ENCODE assay signal across 10 cellular contexts in genomic region chr17:55089955-55090573, GRCh38.
A peak's percentile ranks its signal among the peaks of the same experiment; 100 is the strongest.
DNase-seq lines count a peak whose midpoint lies in the region; ATAC-seq, FAIRE-seq and TF ChIP-seq lines count a peak whose summit lies in the region.
"Had no signal": no experiment of that assay in that cellular context is flagged by ENCODE, and none has a peak within 500 bp of the region (broad histone marks: within the 10 kb centered on the region; RNA-seq: fewer than 3 reads in every experiment).

No MANE protein-coding gene starts in this region.

- intact Hi-C loops in uterus (cut with DNase I; ENCODE audit: low total_unique reads), result no loop called here

- H3K27ac Mint-ChIP-seq in CD4-positive, CD25-positive, alpha-beta regulatory T cell, result peak overlapping the region; percentile 84 to 99 (median 85)
- peak overlapping the region; percentile 94 to 97 for H3K27ac Mint-ChIP-seq in effector memory CD8-positive, alpha-beta T cell
- H3K27ac Mint-ChIP-seq in stimulated activated effector memory CD8-positive, alpha-beta T cell treated with anti-CD3 and anti-CD28 coated beads, Interleukin-12 subunit alpha, Interleukin-12 subunit beta, amount 100 ng/mL, for 72 hours, result peak overlapping the region; percentile 97

- H3K9me3 Mint-ChIP-seq in CD4-positive, CD25-positive, alpha-beta regulatory T cell, result no peaks in the 10 kb centered on the region
- no peaks in the 10 kb centered on the region for H3K9me3 Mint-ChIP-seq in effector memory CD8-positive, alpha-beta T cell
- H3K9me3 Mint-ChIP-seq in stimulated activated effector memory CD8-positive, alpha-beta T cell treated with anti-CD3 and anti-CD28 coated beads, Interleukin-12 subunit alpha, Interleukin-12 subunit beta, amount 100 ng/mL, for 72 hours, result no peaks in the 10 kb centered on the region

- no peak for TF ChIP-seq POLR2A in uterus (IDR thresholded peaks at IDR 0.05)

- no peaks in the 10 kb centered on the region for H3K27me3 ChIP-seq in CD4-positive, CD25-positive, alpha-beta regulatory T cell (ENCODE audit: control insufficient read depth, insufficient read depth, low read length)
- no peaks in the 10 kb centered on the region for H3K27me3 ChIP-seq in uterus

- H3K27ac ChIP-seq in CD4-positive, CD25-positive, alpha-beta regulatory T cell (ENCODE audit: insufficient read depth, low read length, poor library complexity, severe bottlenecking), result peak overlapping the region; percentile 66
- no peak overlapping the region for H3K27ac ChIP-seq in uterus
- H3K27ac ChIP-seq: epithelial cell of prostate, thoracic aorta had no signal

- H3K9me3 ChIP-seq in CD4-positive, CD25-positive, alpha-beta regulatory T cell (ENCODE audit: control insufficient read depth in 2 of 2, low read length in 2 of 2), result no peaks in the 10 kb centered on the region
- H3K9me3 ChIP-seq in uterus, result no peaks in the 10 kb centered on the region
- H3K9me3 ChIP-seq: thoracic aorta had no signal

- H3K4me1 Mint-ChIP-seq in CD4-positive, CD25-positive, alpha-beta regulatory T cell, result peaks cover 14 to 37% (median 36%) of the 10 kb centered on the region in 4 donors
- H3K4me1 Mint-ChIP-seq in effector memory CD8-positive, alpha-beta T cell (ENCODE audit: low read depth in 2 of 2), result peaks cover 19 to 20% of the 10 kb centered on the region in 2 donors
- peaks cover 30% of the 10 kb centered on the region for H3K4me1 Mint-ChIP-seq in stimulated activated effector memory CD8-positive, alpha-beta T cell treated with anti-CD3 and anti-CD28 coated beads, Interleukin-12 subunit alpha, Interleukin-12 subunit beta, amount 100 ng/mL, for 72 hours

- FAIRE-seq in frontal cortex (lab: Jason Lieb, UNC), result no peak

- no peaks in the 10 kb centered on the region for H3K36me3 ChIP-seq in CD4-positive, CD25-positive, alpha-beta regulatory T cell (ENCODE audit: control insufficient read depth, insufficient read depth, low read length)
- no peaks in the 10 kb centered on the region for H3K36me3 ChIP-seq in uterus
- H3K36me3 ChIP-seq: thoracic aorta had no signal

- peaks cover 16% of the 10 kb centered on the region for H3K36me3 Mint-ChIP-seq in CD4-positive, CD25-positive, alpha-beta regulatory T cell
- H3K36me3 Mint-ChIP-seq in effector memory CD8-positive, alpha-beta T cell (ENCODE audit: insufficient read depth), result no peaks in the 10 kb centered on the region
- H3K36me3 Mint-ChIP-seq in stimulated activated effector memory CD8-positive, alpha-beta T cell treated with anti-CD3 and anti-CD28 coated beads, Interleukin-12 subunit alpha, Interleukin-12 subunit beta, amount 100 ng/mL, for 72 hours, result no peaks in the 10 kb centered on the region

- no peaks in the 10 kb centered on the region for H3K27me3 Mint-ChIP-seq in CD4-positive, CD25-positive, alpha-beta regulatory T cell
- no peaks in the 10 kb centered on the region for H3K27me3 Mint-ChIP-seq in effector memory CD8-positive, alpha-beta T cell

- H3K4me3 ChIP-seq in CD4-positive, CD25-positive, alpha-beta regulatory T cell (ENCODE audit: low read depth, low read length), result peak overlapping the region; percentile 47
- H3K4me3 ChIP-seq in uterus, result no peak overlapping the region
- H3K4me3 ChIP-seq: thoracic aorta had no signal

- peak; percentile 33 to 91 (median 54) for DNase-seq in CD4-positive, CD25-positive, alpha-beta regulatory T cell
- DNase-seq in SW480 (ENCODE audit: low spot score) (peak; percentile 41), uterus (no peak), frontal cortex (ENCODE audit: low spot score in 2 of 2) (no peak)
- peak; percentile 20 to 29 (median 25) for DNase-seq in effector memory CD8-positive, alpha-beta T cell
- peak; percentile 22 to 67 for DNase-seq in stimulated activated effector memory CD8-positive, alpha-beta T cell treated with anti-CD3 and anti-CD28 coated beads, Interleukin-12 subunit alpha, Interleukin-12 subunit beta, amount 100 ng/mL, for 72 hours (ENCODE audit: low spot score in 2 of 2)

- no peak for TF ChIP-seq CTCF in uterus (IDR thresholded peaks at IDR 0.05)

- peak overlapping the region; percentile 5 to 55 (median 30) for H3K4me3 Mint-ChIP-seq in CD4-positive, CD25-positive, alpha-beta regulatory T cell
- H3K4me3 Mint-ChIP-seq in effector memory CD8-positive, alpha-beta T cell, result peak overlapping the region; percentile 58 to 66
- peak overlapping the region; percentile 61 for H3K4me3 Mint-ChIP-seq in stimulated activated effector memory CD8-positive, alpha-beta T cell treated with anti-CD3 and anti-CD28 coated beads, Interleukin-12 subunit alpha, Interleukin-12 subunit beta, amount 100 ng/mL, for 72 hours

- H3K4me1 ChIP-seq in CD4-positive, CD25-positive, alpha-beta regulatory T cell (ENCODE audit: control insufficient read depth, insufficient read depth, low read length, poor library complexity, severe bottlenecking), result peaks cover 34% of the 10 kb centered on the region
- H3K4me1 ChIP-seq in uterus, result no peaks in the 10 kb centered on the region

- peak; percentile 89 to 90 for ATAC-seq in CD4-positive, CD25-positive, alpha-beta regulatory T cell (ENCODE audit: low read depth in 2 of 2)
- ATAC-seq in GM19035 (IDR thresholded peaks at IDR 0.05; ENCODE audit: unreplicated experiment) (peak; percentile 97), HG03103 (IDR thresholded peaks at IDR 0.05; ENCODE audit: low read depth, unreplicated experiment) (peak; percentile 96)
- peak; percentile 90 for ATAC-seq in effector memory CD8-positive, alpha-beta T cell (replicated peaks)
- peak; percentile 100 for ATAC-seq in stimulated activated effector memory CD8-positive, alpha-beta T cell treated with anti-CD3 and anti-CD28 coated beads, Interleukin-12 subunit alpha, Interleukin-12 subunit beta, amount 100 ng/mL, for 72 hours

Comparison
In these comparisons a context has a peak if more than half of its experiments do, and no peak if none do; other contexts are left out.
1. DNase-seq: peak in CD4-positive, CD25-positive, alpha-beta regulatory T cell (3 of 3), SW480 (single experiment), effector memory CD8-positive, alpha-beta T cell (3 of 3) and stimulated activated effector memory CD8-positive, alpha-beta T cell treated with anti-CD3 and anti-CD28 coated beads, Interleukin-12 subunit alpha, Interleukin-12 subunit beta, amount 100 ng/mL, for 72 hours (2 of 2); none in uterus (0 of 2) and frontal cortex (0 of 2).
2. Peak in every context shown above with its lines, with median percentiles within 50 percentile points of each other: ATAC-seq, H3K27ac Mint-ChIP-seq and H3K4me3 Mint-ChIP-seq.